ENCODE assay signal across 13 cellular contexts in genomic region chr16:24093049-24093448, GRCh38.
DNase-seq lines count a peak whose midpoint lies in the region; ATAC-seq and TF ChIP-seq lines count a peak whose summit lies in the region.
"Had no signal": no experiment of that assay in that cellular context is flagged by ENCODE, and none has a peak within 500 bp of the region (broad histone marks: within the 10 kb centered on the region; RNA-seq: fewer than 3 reads in every experiment).

No MANE protein-coding gene starts in this region.

- H3K27me3 Mint-ChIP-seq in natural killer cell (ENCODE audit: low read depth in 2 of 2) (no peaks in the 10 kb centered on the region), T-cell (no peaks in the 10 kb centered on the region)
- no peaks in the 10 kb centered on the region for H3K27me3 Mint-ChIP-seq in natural killer cell treated with Interleukin-12 subunit alpha and Interleukin-12 subunit beta and Interleukin-15 and Interleukin-18, amount 100 ng/mL, for 72 hours
- H3K27me3 Mint-ChIP-seq in activated naive CD8-positive, alpha-beta T cell treated with anti-CD3 and anti-CD28 coated beads, Interleukin-2, amount 50 U/mL, for 24 hours, result no peaks in the 10 kb centered on the region

- H3K36me3 Mint-ChIP-seq in natural killer cell (peaks cover 41% of the 10 kb centered on the region), T-cell (peaks cover 81% of the 10 kb centered on the region)
- H3K36me3 Mint-ChIP-seq in natural killer cell treated with Interleukin-12 subunit alpha and Interleukin-12 subunit beta and Interleukin-15 and Interleukin-18, amount 100 ng/mL, for 72 hours, result peaks cover 55% of the 10 kb centered on the region
- H3K36me3 Mint-ChIP-seq in activated naive CD8-positive, alpha-beta T cell treated with anti-CD3 and anti-CD28 coated beads, Interleukin-2, amount 50 U/mL, for 24 hours (ENCODE audit: low read depth), result peaks cover 63% of the 10 kb centered on the region

- peaks cover 42 to 45% of the 10 kb centered on the region in 2 donors for H3K4me1 Mint-ChIP-seq in natural killer cell
- peaks cover 33 to 36% of the 10 kb centered on the region in 2 donors for H3K4me1 Mint-ChIP-seq in natural killer cell treated with Interleukin-12 subunit alpha and Interleukin-12 subunit beta and Interleukin-15 and Interleukin-18, amount 100 ng/mL, for 72 hours (ENCODE audit: low read depth in 2 of 2)
- peaks cover 6 to 11% (median 10%) of the 10 kb centered on the region in 3 donors for H3K4me1 Mint-ChIP-seq in T-cell
- peaks cover 10% of the 10 kb centered on the region for H3K4me1 Mint-ChIP-seq in activated naive CD8-positive, alpha-beta T cell treated with anti-CD3 and anti-CD28 coated beads, Interleukin-2, amount 50 U/mL, for 24 hours

- ATAC-seq in natural killer cell, result peak in 2 of 3 donors; percentile 29 to 77
- no peak for ATAC-seq in natural killer cell treated with Interleukin-12 subunit alpha and Interleukin-12 subunit beta and Interleukin-15 and Interleukin-18, amount 100 ng/mL, for 72 hours
- no peak for ATAC-seq in T-cell (replicated peaks in 1 of 4)
- ATAC-seq in activated naive CD8-positive, alpha-beta T cell treated with anti-CD3 and anti-CD28 coated beads, Interleukin-2, amount 50 U/mL, for 24 hours, result peak; percentile 49
- no peak for ATAC-seq in GM21723 (IDR thresholded peaks at IDR 0.05; ENCODE audit: unreplicated experiment)
- no peak for ATAC-seq in GM21367 (IDR thresholded peaks at IDR 0.05; ENCODE audit: unreplicated experiment)
- ATAC-seq: Panc1, Right ventricle myocardium inferior had no signal

- H3K9me3 Mint-ChIP-seq in natural killer cell, result peaks cover 10 to 16% of the 10 kb centered on the region in 2 donors
- peaks cover 11% of the 10 kb centered on the region for H3K9me3 Mint-ChIP-seq in natural killer cell treated with Interleukin-12 subunit alpha and Interleukin-12 subunit beta and Interleukin-15 and Interleukin-18, amount 100 ng/mL, for 72 hours
- H3K9me3 Mint-ChIP-seq in T-cell, result peaks cover 5 to 18% (median 15%) of the 10 kb centered on the region in 3 donors
- peaks cover 20% of the 10 kb centered on the region for H3K9me3 Mint-ChIP-seq in activated naive CD8-positive, alpha-beta T cell treated with anti-CD3 and anti-CD28 coated beads, Interleukin-2, amount 50 U/mL, for 24 hours

- DNase-seq in natural killer cell (no peak), T-cell (no peak)
- no peak for DNase-seq in natural killer cell treated with Interleukin-12 subunit alpha and Interleukin-12 subunit beta and Interleukin-15 and Interleukin-18, amount 100 ng/mL, for 72 hours (ENCODE audit: low spot score)
- no peak for DNase-seq in activated naive CD8-positive, alpha-beta T cell treated with anti-CD3 and anti-CD28 coated beads, Interleukin-2, amount 50 U/mL, for 24 hours
- no peak for DNase-seq in stimulated activated CD4-positive, alpha-beta T cell treated with anti-CD3 and anti-CD28 coated beads, Interleukin-4, amount 100 ng/mL, for 1 hour
- DNase-seq: MG63, NCI-H1930, NCI-H2171, NCI-H774 had no signal

- CTCF ChIA-PET in T-cell (lab: Charles Lee), result interaction anchor here in 1 of 2 donors (0.7 kb wide), 1 partner anchor 85 kb away, joined by 3 read pairs; no protein-coding TSS in a partner anchor

- peak overlapping the region; percentile 23 to 25 for H3K27ac Mint-ChIP-seq in natural killer cell
- H3K27ac Mint-ChIP-seq in natural killer cell treated with Interleukin-12 subunit alpha and Interleukin-12 subunit beta and Interleukin-15 and Interleukin-18, amount 100 ng/mL, for 72 hours, result no peak overlapping the region
- H3K27ac Mint-ChIP-seq in T-cell, result peak overlapping the region; percentile 13 to 40
- H3K27ac Mint-ChIP-seq in activated naive CD8-positive, alpha-beta T cell treated with anti-CD3 and anti-CD28 coated beads, Interleukin-2, amount 50 U/mL, for 24 hours, result peak overlapping the region; percentile 0

- no peak for TF ChIP-seq CTCF in natural killer cell (IDR thresholded peaks at IDR 0.05)

- H3K4me3 Mint-ChIP-seq in natural killer cell (no peak overlapping the region), T-cell (no peak overlapping the region)
- no peak overlapping the region for H3K4me3 Mint-ChIP-seq in natural killer cell treated with Interleukin-12 subunit alpha and Interleukin-12 subunit beta and Interleukin-15 and Interleukin-18, amount 100 ng/mL, for 72 hours
- no peak overlapping the region for H3K4me3 Mint-ChIP-seq in activated naive CD8-positive, alpha-beta T cell treated with anti-CD3 and anti-CD28 coated beads, Interleukin-2, amount 50 U/mL, for 24 hours

- intact Hi-C loops in natural killer cell (cut with micrococcal nuclease), result no loop called here

- POLR2A ChIA-PET in T-cell (lab: Charles Lee), result no interaction called here

Comparison
In these comparisons a context has a peak if more than half of its experiments do, and no peak if none do; other contexts are left out.
1. ATAC-seq: peak in natural killer cell (2 of 3) and activated naive CD8-positive, alpha-beta T cell treated with anti-CD3 and anti-CD28 coated beads, Interleukin-2, amount 50 U/mL, for 24 hours (single experiment); none in natural killer cell treated with Interleukin-12 subunit alpha and Interleukin-12 subunit beta and Interleukin-15 and Interleukin-18, amount 100 ng/mL, for 72 hours (0 of 2), T-cell (0 of 4), GM21723 (single experiment) and GM21367 (single experiment).
2. H3K27ac Mint-ChIP-seq: peak in natural killer cell (2 of 2), T-cell (2 of 2) and activated naive CD8-positive, alpha-beta T cell treated with anti-CD3 and anti-CD28 coated beads, Interleukin-2, amount 50 U/mL, for 24 hours (single experiment); none in natural killer cell treated with Interleukin-12 subunit alpha and Interleukin-12 subunit beta and Interleukin-15 and Interleukin-18, amount 100 ng/mL, for 72 hours (0 of 2).